9 cellular contexts compared by ENCODE assay signal in the genomic region with DNA sequence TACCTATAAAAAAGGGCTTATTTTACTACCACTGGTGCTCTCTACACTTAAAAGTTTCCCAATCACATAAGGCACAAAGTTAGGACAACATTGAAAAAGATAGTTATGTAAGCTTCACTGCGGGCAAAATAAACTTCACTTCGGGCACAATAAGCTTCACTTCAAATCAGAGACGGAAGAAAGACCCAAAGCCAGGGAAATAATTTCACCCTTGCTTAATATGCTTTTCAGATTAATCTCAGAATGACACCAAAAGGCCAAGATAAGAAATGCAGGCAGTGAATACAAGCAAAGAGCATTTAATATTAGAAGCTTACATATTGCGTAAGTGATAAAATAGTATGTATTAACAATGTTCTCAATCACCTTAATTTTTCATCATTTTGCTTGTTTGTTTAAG.
DNase-seq lines count a peak whose midpoint lies in the region; ATAC-seq and TF ChIP-seq lines count a peak whose summit lies in the region.
"Had no signal": no experiment of that assay in that cellular context is flagged by ENCODE, and none has a peak within 500 bp of the region (broad histone marks: within the 10 kb centered on the region; RNA-seq: fewer than 3 reads in every experiment).

No MANE protein-coding gene starts in this region.

- no peaks in the 10 kb centered on the region for H3K27me3 ChIP-seq in skeletal muscle satellite cell (ENCODE audit: control insufficient read depth, insufficient read depth, low read length)

- peak; percentile 17 for TF ChIP-seq CTCF in GM10266 (IDR thresholded peaks at IDR 0.05; ENCODE audit: control insufficient read depth, insufficient read depth, low read depth, missing control alignments)
- TF ChIP-seq CTCF in Calu3 (IDR thresholded peaks at IDR 0.05; ENCODE audit: unreplicated experiment), result no peak

- H3K36me3 Mint-ChIP-seq in Calu3 (ENCODE audit: insufficient read depth, unreplicated experiment), result no peaks in the 10 kb centered on the region

- no peaks in the 10 kb centered on the region for H3K9me3 Mint-ChIP-seq in Calu3 (ENCODE audit: low read depth, unreplicated experiment)

- H3K4me3 Mint-ChIP-seq in Calu3 (ENCODE audit: low read depth, unreplicated experiment), result no peak overlapping the region

- no peak overlapping the region for H3K27ac Mint-ChIP-seq in Calu3 (ENCODE audit: unreplicated experiment)

- DNase-seq in GM10266 (ENCODE audit: extremely low spot score) (no peak), NOMO-1 treated with dmso at 0.1 percent for 144 hours (lab: John Stamatoyannopoulos, UW; ENCODE audit: unreplicated experiment) (peak; percentile 14), erythroblast (lab: John Stamatoyannopoulos, UW) (peak; percentile 5 to 27), Calu3 (no peak)
- DNase-seq in activated CD4-positive, alpha-beta T cell treated with anti-CD3 and anti-CD28 coated beads for 48 hours, result no peak
- DNase-seq: activated CD4-positive, CD25-positive, alpha-beta regulatory T cell had no signal

- H3K4me1 ChIP-seq in skeletal muscle satellite cell (ENCODE audit: control insufficient read depth, insufficient read depth, low read length), result peaks cover 24% of the 10 kb centered on the region

- H3K9ac ChIP-seq in skeletal muscle satellite cell (ENCODE audit: low read depth, low read length), result peak overlapping the region; percentile 45

- no peaks in the 10 kb centered on the region for H3K36me3 ChIP-seq in skeletal muscle satellite cell (ENCODE audit: insufficient read depth, low read length)

- intact Hi-C loops in Calu3 (cut with micrococcal nuclease; ENCODE audit: unreplicated experiment), result loop anchor here (10.0 kb wide), 1 partner anchor 91 kb away; no protein-coding TSS in a partner anchor

- ATAC-seq in GM18870 (IDR thresholded peaks at IDR 0.05; ENCODE audit: unreplicated experiment), result no peak
- no peak for ATAC-seq in HG02852 (IDR thresholded peaks at IDR 0.05; ENCODE audit: unreplicated experiment)

- H3K27me3 Mint-ChIP-seq in Calu3 (ENCODE audit: unreplicated experiment), result no peaks in the 10 kb centered on the region

- peaks cover 33% of the 10 kb centered on the region for H3K4me1 Mint-ChIP-seq in Calu3 (ENCODE audit: low read depth, unreplicated experiment)

- H3K4me3 ChIP-seq in skeletal muscle satellite cell (ENCODE audit: low read length), result peak overlapping the region; percentile 9

- H3K4me2 ChIP-seq in skeletal muscle satellite cell (ENCODE audit: low read length), result peak overlapping the region; percentile 55

- CTCF ChIA-PET in Calu3 (lab: Charles Lee), result interaction anchor here (0.8 to 1.3 kb wide), 5 partner anchors 9 to 871 kb away, joined by 3 to 5 read pairs (median 4); no protein-coding TSS in a partner anchor

- no TSS peak for BruUV-seq in Calu3 (replicated peaks; lab: Mats Ljungman, UMichigan)

- TF ChIP-seq POLR2A in erythroblast (IDR thresholded peaks at IDR 0.05; ENCODE audit: low read length), result no peak

- no peaks in the 10 kb centered on the region for H3K9me3 ChIP-seq in skeletal muscle satellite cell (replicated peaks; ENCODE audit: low read length)

Comparison
In these comparisons a context has a peak if more than half of its experiments do, and no peak if none do; other contexts are left out.
1. DNase-seq: peak in NOMO-1 treated with dmso at 0.1 percent for 144 hours (single experiment) and erythroblast (2 of 2); none in GM10266 (single experiment), Calu3 (single experiment) and activated CD4-positive, alpha-beta T cell treated with anti-CD3 and anti-CD28 coated beads for 48 hours (single experiment).